In genomic region chr9:94995294-94995693, GRCh38 we compare ENCODE assay signal across 17 cellular contexts.
DNase-seq lines count a peak whose midpoint lies in the region; ATAC-seq, FAIRE-seq and TF ChIP-seq lines count a peak whose summit lies in the region.
"Had no signal": no experiment of that assay in that cellular context is flagged by ENCODE, and none has a peak within 500 bp of the region (broad histone marks: within the 10 kb centered on the region; RNA-seq: fewer than 3 reads in every experiment).

No MANE protein-coding gene starts in this region.

- POLR2A ChIA-PET in Panc1 (lab: Charles Lee) = no interaction called here

- no peak for TF ChIP-seq EP300 in suprapubic skin (IDR thresholded peaks at IDR 0.05)

- H3K4me1 ChIP-seq in Panc1 (ENCODE audit: control insufficient read depth, insufficient read depth, low read length) = peaks cover 5% of the 10 kb centered on the region
- H3K4me1 ChIP-seq in suprapubic skin = no peaks in the 10 kb centered on the region

- no peaks in the 10 kb centered on the region for H3K27me3 ChIP-seq in Panc1 (ENCODE audit: control insufficient read depth, insufficient read depth, low read length)
- no peaks in the 10 kb centered on the region for H3K27me3 ChIP-seq in dorsolateral prefrontal cortex
- H3K27me3 ChIP-seq in suprapubic skin = no peaks in the 10 kb centered on the region

- H3K9me3 Mint-ChIP-seq in effector memory CD8-positive, alpha-beta T cell = no peaks in the 10 kb centered on the region
- H3K9me3 Mint-ChIP-seq: naive B cell; stimulated activated memory B cell treated with anti-CD40 and anti-IgM and Interleukin-4, amounts not matched to agents 10 μg/mL and 1 μg/mL and 100 μg/mL, for 72 hours had no signal

- in situ Hi-C loops in Panc1 (cut with HindIII; ENCODE audit: low pct_unique_long_range_greater_than_20kb, low sequenced_read_pairs) = no loop called here

- DNase-seq in Panc1 (ENCODE audit: low read depth, low spot score) = no peak
- no peak for DNase-seq in dorsolateral prefrontal cortex
- peak; percentile 49 for DNase-seq in myocyte (ENCODE audit: low read depth)
- no peak for DNase-seq in suprapubic skin (ENCODE audit: low spot score in 2 of 2)
- no peak for DNase-seq in RCC 7860 (ENCODE audit: low spot score)
- no peak for DNase-seq in effector memory CD8-positive, alpha-beta T cell
- no peak for DNase-seq in stimulated activated CD4-positive, alpha-beta T cell treated with anti-CD3 and anti-CD28 coated beads, Interleukin-1b, Interleukin-23, amount 100 ng/mL, for 48 hours
- no peak for DNase-seq in DMS53 (lab: John Stamatoyannopoulos, UW)
- DNase-seq: activated naive CD4-positive, alpha-beta T cell; KBM-7; naive B cell; NCI-H446 treated with DMSO at 0.1 percent for 48 hours; SW 1271; WERI-Rb-1 had no signal

- no peak overlapping the region for H3K27ac Mint-ChIP-seq in effector memory CD8-positive, alpha-beta T cell
- H3K27ac Mint-ChIP-seq: naive B cell; stimulated activated memory B cell treated with anti-CD40 and anti-IgM and Interleukin-4, amounts not matched to agents 10 μg/mL and 1 μg/mL and 100 μg/mL, for 72 hours had no signal

- H3K27ac ChIP-seq in Panc1 (ENCODE audit: low read length) (peak overlapping the region; percentile 31; the same call in 1 of the 2 replicates), dorsolateral prefrontal cortex (peak overlapping the region in 56 of 59 donors; percentile 23 to 91 (median 78)), suprapubic skin (peak overlapping the region; percentile 20)
- H3K27ac ChIP-seq: WERI-Rb-1 had no signal

- no peak for FAIRE-seq in RCC 7860 (lab: Jason Lieb, UNC)
- FAIRE-seq: bronchial epithelial cell, islet of Langerhans had no signal

- H3K4me3 ChIP-seq in Panc1 (ENCODE audit: low read depth in 2 of 2, low read length in 2 of 2) = no peak overlapping the region
- peak overlapping the region in 2 of 59 donors; percentile 3 to 20 for H3K4me3 ChIP-seq in dorsolateral prefrontal cortex
- H3K4me3 ChIP-seq in suprapubic skin = no peak overlapping the region

- H3K4me1 Mint-ChIP-seq in effector memory CD8-positive, alpha-beta T cell (ENCODE audit: low read depth in 2 of 2) = no peaks in the 10 kb centered on the region
- H3K4me1 Mint-ChIP-seq: naive B cell; stimulated activated memory B cell treated with anti-CD40 and anti-IgM and Interleukin-4, amounts not matched to agents 10 μg/mL and 1 μg/mL and 100 μg/mL, for 72 hours had no signal

- no TSS peak for BruUV-seq in Panc1 (replicated peaks; lab: Mats Ljungman, UMichigan)

- H3K36me3 ChIP-seq in Panc1 (ENCODE audit: control insufficient read depth, insufficient read depth, low read length) (no peaks in the 10 kb centered on the region), suprapubic skin (no peaks in the 10 kb centered on the region)
- H3K36me3 ChIP-seq: WERI-Rb-1 had no signal

- no peak for TF ChIP-seq CTCF in Panc1 (IDR thresholded peaks at IDR 0.05)
- TF ChIP-seq CTCF in dorsolateral prefrontal cortex (IDR thresholded peaks at IDR 0.05 in 54 of 56, conservative IDR thresholded peaks at IDR 0.05 in 2 of 56; ENCODE audit: low read depth in 1 of 56, partially characterized antibody in 56 of 56) = no peak
- TF ChIP-seq CTCF in suprapubic skin (IDR thresholded peaks at IDR 0.05) = no peak

- TF ChIP-seq POLR2A in suprapubic skin (IDR thresholded peaks at IDR 0.05) = no peak

- no peak overlapping the region for H3K4me3 Mint-ChIP-seq in effector memory CD8-positive, alpha-beta T cell
- H3K4me3 Mint-ChIP-seq: naive B cell; stimulated activated memory B cell treated with anti-CD40 and anti-IgM and Interleukin-4, amounts not matched to agents 10 μg/mL and 1 μg/mL and 100 μg/mL, for 72 hours had no signal

- intact Hi-C loops in Panc1 (cut with micrococcal nuclease; ENCODE audit: unreplicated experiment) = no loop called here
- intact Hi-C loops in dorsolateral prefrontal cortex (cut with DNase I) = no loop called here

- 82% methylated on average over 1 of the region's 1 CpG for WGBS in suprapubic skin

- ATAC-seq in Panc1 = no peak
- no peak for ATAC-seq in effector memory CD8-positive, alpha-beta T cell (replicated peaks)
- ATAC-seq: stimulated activated memory B cell treated with anti-CD40 and anti-IgM and Interleukin-4, amounts not matched to agents 10 μg/mL and 1 μg/mL and 100 μg/mL, for 72 hours had no signal

- peaks cover 13 to 35% of the 10 kb centered on the region in 2 donors for H3K27me3 Mint-ChIP-seq in effector memory CD8-positive, alpha-beta T cell

- no peaks in the 10 kb centered on the region for H3K36me3 Mint-ChIP-seq in effector memory CD8-positive, alpha-beta T cell (ENCODE audit: insufficient read depth)

- CTCF ChIA-PET in Panc1 (lab: Charles Lee) = no interaction called here

- H3K9me3 ChIP-seq in Panc1 (ENCODE audit: control insufficient read depth, insufficient read depth, low read depth, low read length) (no peaks in the 10 kb centered on the region), suprapubic skin (no peaks in the 10 kb centered on the region)

Comparison
In these comparisons a context has a peak if more than half of its experiments do, and no peak if none do; other contexts are left out.
1. H3K27ac ChIP-seq: peak in every context shown above with its lines; median percentile 78 in dorsolateral prefrontal cortex; 31 in Panc1; 20 in suprapubic skin.